In the genomic region with DNA sequence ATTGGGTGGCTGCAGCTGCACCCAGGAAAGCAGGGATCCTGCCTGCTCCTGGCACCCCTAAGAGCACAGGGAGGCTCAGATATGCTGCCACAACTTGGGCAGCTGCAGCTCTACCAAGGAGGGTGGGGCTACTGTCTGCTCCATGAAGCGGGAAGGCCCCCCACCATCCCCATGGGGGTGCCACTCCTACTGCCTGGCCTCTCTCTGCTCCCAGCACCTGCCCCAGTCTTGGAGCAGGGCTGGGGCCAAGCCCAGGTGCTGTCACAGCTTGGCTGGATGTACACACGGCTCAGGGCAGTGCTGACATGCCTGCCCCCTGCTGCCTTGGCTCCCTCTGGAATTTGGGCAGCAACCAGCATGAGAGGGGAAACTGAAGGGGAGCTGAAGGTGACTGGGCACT, we compare ENCODE assay signal across 24 cellular contexts.
"Had no signal": no experiment of that assay in that cellular context is flagged by ENCODE, and none has a peak within 500 bp of the region (broad histone marks: within the 10 kb centered on the region; RNA-seq: fewer than 3 reads in every experiment).

No MANE protein-coding gene starts in this region.

- H3K27ac ChIP-seq: SJSA1, SK-N-MC had no signal

- DNase-seq: IMR-90, Karpas-422, KG1, MG63, NCI-H1092, NCI-H1105 treated with DMSO at 0.1 percent for 48 hours, NCI-H1417 treated with DMSO at 0.1 percent for 48 hours, NCI-H146, NCI-H1694 treated with DMSO at 0.1 percent for 48 hours, NCI-H1930, NCI-H2081, NCI-H2107, NCI-H226, NCI-H446, NCI-H510A, NCI-H524 treated with DMSO at 0.1 percent for 48 hours, NCI-H69, NCI-H774, Right ventricle myocardium superior, RPMI8226, SIG-M5 had no signal

- H3K36me3 ChIP-seq: MG63, SJSA1 had no signal

- H3K4me1 ChIP-seq: SJSA1 had no signal

- ATAC-seq: HepG2 had no signal

- H3K27me3 ChIP-seq: MG63, SJSA1 had no signal

- H3K9me3 ChIP-seq: MG63, SJSA1 had no signal

- H3K4me3 ChIP-seq: MG63, SJSA1, SK-N-MC had no signal
